Comparison of ENCODE assay signal across 2 cellular contexts in genomic region chr14:23252420-23253333, GRCh38.
TF ChIP-seq lines count a peak whose summit lies in the region.

No MANE protein-coding gene starts in this region.

TF ChIP-seq in GM23338, 12 proteins besides CTCF, POLR2A, EP300 and RAD21:
- TF ChIP-seq NANOG (IDR thresholded peaks at IDR 0.05; ENCODE audit: borderline replicate concordance) = 0 out of 2 replicates have a peak, but pooled peaks have one; percentile 51
- no peak for TF ChIP-seq ZNF331 (CRISPR knock-in tag; IDR thresholded peaks at IDR 0.05; ENCODE audit: low read depth)

TF ChIP-seq in WTC11, 78 proteins besides CTCF, POLR2A, EP300 and RAD21:
- no peak for TF ChIP-seq IRF2 (CRISPR knock-in tag; IDR thresholded peaks at IDR 0.05; ENCODE audit: borderline replicate concordance, low read depth)
- TF ChIP-seq, protein P1, sequence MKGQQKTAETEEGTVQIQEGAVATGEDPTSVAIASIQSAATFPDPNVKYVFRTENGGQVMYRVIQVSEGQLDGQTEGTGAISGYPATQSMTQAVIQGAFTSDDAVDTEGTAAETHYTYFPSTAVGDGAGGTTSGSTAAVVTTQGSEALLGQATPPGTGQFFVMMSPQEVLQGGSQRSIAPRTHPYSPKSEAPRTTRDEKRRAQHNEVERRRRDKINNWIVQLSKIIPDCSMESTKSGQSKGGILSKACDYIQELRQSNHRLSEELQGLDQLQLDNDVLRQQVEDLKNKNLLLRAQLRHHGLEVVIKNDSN (CRISPR knock-in tag; IDR thresholded peaks at IDR 0.05) = no peak
- TF ChIP-seq KAT7 (CRISPR knock-in tag; IDR thresholded peaks at IDR 0.05; ENCODE audit: borderline replicate concordance) = no peak
- TF ChIP-seq, protein P2, sequence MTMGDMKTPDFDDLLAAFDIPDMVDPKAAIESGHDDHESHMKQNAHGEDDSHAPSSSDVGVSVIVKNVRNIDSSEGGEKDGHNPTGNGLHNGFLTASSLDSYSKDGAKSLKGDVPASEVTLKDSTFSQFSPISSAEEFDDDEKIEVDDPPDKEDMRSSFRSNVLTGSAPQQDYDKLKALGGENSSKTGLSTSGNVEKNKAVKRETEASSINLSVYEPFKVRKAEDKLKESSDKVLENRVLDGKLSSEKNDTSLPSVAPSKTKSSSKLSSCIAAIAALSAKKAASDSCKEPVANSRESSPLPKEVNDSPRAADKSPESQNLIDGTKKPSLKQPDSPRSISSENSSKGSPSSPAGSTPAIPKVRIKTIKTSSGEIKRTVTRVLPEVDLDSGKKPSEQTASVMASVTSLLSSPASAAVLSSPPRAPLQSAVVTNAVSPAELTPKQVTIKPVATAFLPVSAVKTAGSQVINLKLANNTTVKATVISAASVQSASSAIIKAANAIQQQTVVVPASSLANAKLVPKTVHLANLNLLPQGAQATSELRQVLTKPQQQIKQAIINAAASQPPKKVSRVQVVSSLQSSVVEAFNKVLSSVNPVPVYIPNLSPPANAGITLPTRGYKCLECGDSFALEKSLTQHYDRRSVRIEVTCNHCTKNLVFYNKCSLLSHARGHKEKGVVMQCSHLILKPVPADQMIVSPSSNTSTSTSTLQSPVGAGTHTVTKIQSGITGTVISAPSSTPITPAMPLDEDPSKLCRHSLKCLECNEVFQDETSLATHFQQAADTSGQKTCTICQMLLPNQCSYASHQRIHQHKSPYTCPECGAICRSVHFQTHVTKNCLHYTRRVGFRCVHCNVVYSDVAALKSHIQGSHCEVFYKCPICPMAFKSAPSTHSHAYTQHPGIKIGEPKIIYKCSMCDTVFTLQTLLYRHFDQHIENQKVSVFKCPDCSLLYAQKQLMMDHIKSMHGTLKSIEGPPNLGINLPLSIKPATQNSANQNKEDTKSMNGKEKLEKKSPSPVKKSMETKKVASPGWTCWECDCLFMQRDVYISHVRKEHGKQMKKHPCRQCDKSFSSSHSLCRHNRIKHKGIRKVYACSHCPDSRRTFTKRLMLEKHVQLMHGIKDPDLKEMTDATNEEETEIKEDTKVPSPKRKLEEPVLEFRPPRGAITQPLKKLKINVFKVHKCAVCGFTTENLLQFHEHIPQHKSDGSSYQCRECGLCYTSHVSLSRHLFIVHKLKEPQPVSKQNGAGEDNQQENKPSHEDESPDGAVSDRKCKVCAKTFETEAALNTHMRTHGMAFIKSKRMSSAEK (CRISPR knock-in tag; IDR thresholded peaks at IDR 0.05; ENCODE audit: borderline replicate concordance) = no peak
- TF ChIP-seq ATF1 (CRISPR knock-in tag; IDR thresholded peaks at IDR 0.05) = no peak
- no peak for TF ChIP-seq GABPB1 (CRISPR knock-in tag; IDR thresholded peaks at IDR 0.05)
- TF ChIP-seq TCF7 (CRISPR knock-in tag; IDR thresholded peaks at IDR 0.05; ENCODE audit: low read depth) = no peak
- TF ChIP-seq, protein P3, sequence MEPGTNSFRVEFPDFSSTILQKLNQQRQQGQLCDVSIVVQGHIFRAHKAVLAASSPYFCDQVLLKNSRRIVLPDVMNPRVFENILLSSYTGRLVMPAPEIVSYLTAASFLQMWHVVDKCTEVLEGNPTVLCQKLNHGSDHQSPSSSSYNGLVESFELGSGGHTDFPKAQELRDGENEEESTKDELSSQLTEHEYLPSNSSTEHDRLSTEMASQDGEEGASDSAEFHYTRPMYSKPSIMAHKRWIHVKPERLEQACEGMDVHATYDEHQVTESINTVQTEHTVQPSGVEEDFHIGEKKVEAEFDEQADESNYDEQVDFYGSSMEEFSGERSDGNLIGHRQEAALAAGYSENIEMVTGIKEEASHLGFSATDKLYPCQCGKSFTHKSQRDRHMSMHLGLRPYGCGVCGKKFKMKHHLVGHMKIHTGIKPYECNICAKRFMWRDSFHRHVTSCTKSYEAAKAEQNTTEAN (CRISPR knock-in tag; IDR thresholded peaks at IDR 0.05) = no peak
- TF ChIP-seq MAX (CRISPR knock-in tag; IDR thresholded peaks at IDR 0.05) = no peak
- no peak for TF ChIP-seq MYBL2 (CRISPR knock-in tag; IDR thresholded peaks at IDR 0.05)
- TF ChIP-seq FOXP1 (CRISPR knock-in tag; IDR thresholded peaks at IDR 0.05; ENCODE audit: borderline replicate concordance) = no peak
- TF ChIP-seq, protein P4, sequence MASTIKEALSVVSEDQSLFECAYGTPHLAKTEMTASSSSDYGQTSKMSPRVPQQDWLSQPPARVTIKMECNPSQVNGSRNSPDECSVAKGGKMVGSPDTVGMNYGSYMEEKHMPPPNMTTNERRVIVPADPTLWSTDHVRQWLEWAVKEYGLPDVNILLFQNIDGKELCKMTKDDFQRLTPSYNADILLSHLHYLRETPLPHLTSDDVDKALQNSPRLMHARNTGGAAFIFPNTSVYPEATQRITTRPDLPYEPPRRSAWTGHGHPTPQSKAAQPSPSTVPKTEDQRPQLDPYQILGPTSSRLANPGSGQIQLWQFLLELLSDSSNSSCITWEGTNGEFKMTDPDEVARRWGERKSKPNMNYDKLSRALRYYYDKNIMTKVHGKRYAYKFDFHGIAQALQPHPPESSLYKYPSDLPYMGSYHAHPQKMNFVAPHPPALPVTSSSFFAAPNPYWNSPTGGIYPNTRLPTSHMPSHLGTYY (CRISPR knock-in tag; IDR thresholded peaks at IDR 0.05) = no peak
- TF ChIP-seq, protein P5, sequence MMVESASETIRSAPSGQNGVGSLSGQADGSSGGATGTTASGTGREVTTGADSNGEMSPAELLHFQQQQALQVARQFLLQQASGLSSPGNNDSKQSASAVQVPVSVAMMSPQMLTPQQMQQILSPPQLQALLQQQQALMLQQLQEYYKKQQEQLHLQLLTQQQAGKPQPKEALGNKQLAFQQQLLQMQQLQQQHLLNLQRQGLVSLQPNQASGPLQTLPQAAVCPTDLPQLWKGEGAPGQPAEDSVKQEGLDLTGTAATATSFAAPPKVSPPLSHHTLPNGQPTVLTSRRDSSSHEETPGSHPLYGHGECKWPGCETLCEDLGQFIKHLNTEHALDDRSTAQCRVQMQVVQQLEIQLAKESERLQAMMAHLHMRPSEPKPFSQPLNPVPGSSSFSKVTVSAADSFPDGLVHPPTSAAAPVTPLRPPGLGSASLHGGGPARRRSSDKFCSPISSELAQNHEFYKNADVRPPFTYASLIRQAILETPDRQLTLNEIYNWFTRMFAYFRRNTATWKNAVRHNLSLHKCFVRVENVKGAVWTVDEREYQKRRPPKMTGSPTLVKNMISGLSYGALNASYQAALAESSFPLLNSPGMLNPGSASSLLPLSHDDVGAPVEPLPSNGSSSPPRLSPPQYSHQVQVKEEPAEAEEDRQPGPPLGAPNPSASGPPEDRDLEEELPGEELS (CRISPR knock-in tag; IDR thresholded peaks at IDR 0.05) = no peak
- TF ChIP-seq ATF2 (CRISPR knock-in tag; IDR thresholded peaks at IDR 0.05; ENCODE audit: borderline replicate concordance, low read depth) = no peak
- no peak for TF ChIP-seq GTF2I (CRISPR knock-in tag; conservative IDR thresholded peaks at IDR 0.05)
- no peak for TF ChIP-seq ZNF396 (CRISPR knock-in tag; IDR thresholded peaks at IDR 0.05; ENCODE audit: borderline replicate concordance)
